11 cellular contexts compared by ENCODE assay signal in genomic region chr3:150348500-150348899, GRCh38. TPM values are rescaled to one million over a fixed set of nuclear protein-coding genes. Genes with fewer than 3 reads are reported as not detected.
DNase-seq lines count a peak whose midpoint lies in the region; ATAC-seq, FAIRE-seq and TF ChIP-seq lines count a peak whose summit lies in the region.
"Had no signal": no experiment of that assay in that cellular context is flagged by ENCODE, and none has a peak within 500 bp of the region (broad histone marks: within the 10 kb centered on the region; RNA-seq: fewer than 3 reads in every experiment).

No MANE protein-coding gene starts in this region.

- no peak overlapping the region for H2AFZ ChIP-seq in endothelial cell of umbilical vein (ENCODE audit: low read depth, low read length)

- no peaks in the 10 kb centered on the region for H3K36me3 ChIP-seq in endothelial cell of umbilical vein (ENCODE audit: control insufficient read depth in 2 of 2, extremely low read depth in 1 of 2, insufficient read depth in 2 of 2, low read length in 2 of 2)
- H3K36me3 ChIP-seq: SJCRH30, spleen had no signal

- H3K79me2 ChIP-seq in endothelial cell of umbilical vein (ENCODE audit: control insufficient read depth, insufficient read depth, low read length): no peaks in the 10 kb centered on the region

- FAIRE-seq in endothelial cell of umbilical vein (lab: Jason Lieb, UNC): peak; percentile 86
- FAIRE-seq: G401.6 had no signal

- H3K4me1 ChIP-seq in endothelial cell of umbilical vein (ENCODE audit: control insufficient read depth, extremely low read depth, insufficient read depth, low read length): peaks cover 30% of the 10 kb centered on the region
- H3K4me1 ChIP-seq: spleen had no signal

- H3K27ac Mint-ChIP-seq in glutamatergic neuron (ENCODE audit: unreplicated experiment): no peak overlapping the region

- peak overlapping the region; percentile 82 for H3K4me2 ChIP-seq in endothelial cell of umbilical vein (ENCODE audit: insufficient read depth, low read length)

- H3K36me3 Mint-ChIP-seq in glutamatergic neuron (ENCODE audit: unreplicated experiment): no peaks in the 10 kb centered on the region

- H3K4me1 Mint-ChIP-seq in glutamatergic neuron (ENCODE audit: low read depth, unreplicated experiment): no peaks in the 10 kb centered on the region

- H3K27ac ChIP-seq in endothelial cell of umbilical vein (ENCODE audit: insufficient read depth, low read depth, low read length): peak overlapping the region; percentile 67
- H3K27ac ChIP-seq: SJCRH30, spleen had no signal

- intact Hi-C loops in endothelial cell of umbilical vein (cut with micrococcal nuclease): loop anchor here (1.0 to 2.0 kb wide), 3 partner anchors 22 to 60 kb away; partner anchors contain the start of gene TSC22D2

- no peaks in the 10 kb centered on the region for H3K27me3 Mint-ChIP-seq in glutamatergic neuron (ENCODE audit: unreplicated experiment)

- H4K20me1 ChIP-seq in endothelial cell of umbilical vein (replicated peaks; ENCODE audit: control insufficient read depth, extremely low read depth, insufficient read depth, low read length): no peaks in the 10 kb centered on the region

- TF ChIP-seq POLR2A in endothelial cell of umbilical vein (IDR thresholded peaks at IDR 0.05; ENCODE audit: low read depth, low read length): no peak

- no peak for ATAC-seq in HG03039 (IDR thresholded peaks at IDR 0.05; ENCODE audit: unreplicated experiment)

- peak overlapping the region; percentile 38 for H3K9ac ChIP-seq in endothelial cell of umbilical vein (replicated peaks; ENCODE audit: extremely low read depth, insufficient read depth, low read length)

- no peak overlapping the region for H3K4me3 Mint-ChIP-seq in glutamatergic neuron (ENCODE audit: unreplicated experiment)

- POLR2A ChIA-PET in endothelial cell of umbilical vein (lab: Charles Lee): no interaction called here

- DNase-seq in AG10803 (ENCODE audit: low read depth) (peak; percentile 94), NCI-H460 (ENCODE audit: extremely low read depth, low read depth) (peak; percentile 61), endothelial cell of umbilical vein (ENCODE audit: low read depth, low spot score) (peak; percentile 81), myocyte (ENCODE audit: low read depth) (peak; percentile 92), D341Med (ENCODE audit: low spot score) (no peak), glutamatergic neuron (no peak)
- no peak for DNase-seq in stimulated activated CD4-positive, alpha-beta T cell treated with anti-CD3 and anti-CD28 coated beads, Interleukin-12 subunit alpha, Interleukin-12 subunit beta, amount 100 ng/mL, for 4 hours
- DNase-seq: SJCRH30, spleen had no signal

- H3K4me3 ChIP-seq in AG10803 (ENCODE audit: low read length) (no peak overlapping the region), endothelial cell of umbilical vein (replicated peaks in 1 of 3; ENCODE audit: insufficient read depth in 1 of 3, low read depth in 1 of 3, low read length in 3 of 3) (no peak overlapping the region)
- H3K4me3 ChIP-seq: SJCRH30, spleen had no signal

- H3K27me3 ChIP-seq in endothelial cell of umbilical vein (ENCODE audit: control insufficient read depth in 2 of 2, insufficient read depth in 2 of 2, low read length in 2 of 2): no peaks in the 10 kb centered on the region
- H3K27me3 ChIP-seq: SJCRH30, spleen had no signal

- no peaks in the 10 kb centered on the region for H3K9me3 ChIP-seq in endothelial cell of umbilical vein (replicated peaks; ENCODE audit: control insufficient read depth, insufficient read depth, low read length)
- H3K9me3 ChIP-seq: SJCRH30, spleen had no signal

- BruUV-seq in endothelial cell of umbilical vein (replicated peaks; lab: Mats Ljungman, UMichigan): TSS peak; percentile 45

- H3K9me3 Mint-ChIP-seq in glutamatergic neuron (ENCODE audit: unreplicated experiment): no peaks in the 10 kb centered on the region

- H3K9me1 ChIP-seq in endothelial cell of umbilical vein (replicated peaks; ENCODE audit: control insufficient read depth, extremely low read depth, insufficient read depth, low read length): no peaks in the 10 kb centered on the region

- CTCF ChIA-PET in endothelial cell of umbilical vein (lab: Charles Lee): interaction anchor here (0.7 to 1.8 kb wide), 13 partner anchors 11 to 412 kb away, joined by 3 to 8 read pairs (median 3); no protein-coding TSS in a partner anchor

- dilution Hi-C loops in endothelial cell of umbilical vein (cut with MboI; ENCODE audit: extremely low pct_ligation_motif_present, low sequenced_read_pairs): no loop called here

- TF ChIP-seq CTCF in AG10803 (conservative IDR thresholded peaks at IDR 0.05; ENCODE audit: low read length) (no peak), endothelial cell of umbilical vein (IDR thresholded peaks at IDR 0.05; ENCODE audit: extremely low read depth in 1 of 2, insufficient read depth in 1 of 2, low read depth in 1 of 2, low read length in 2 of 2) (no peak), glutamatergic neuron (IDR thresholded peaks at IDR 0.05; ENCODE audit: partially characterized antibody, unreplicated experiment) (no peak)

TF ChIP-seq in endothelial cell of umbilical vein, 7 proteins besides CTCF, POLR2A, EP300 and RAD21:
- TF ChIP-seq GATA2 (IDR thresholded peaks at IDR 0.05; ENCODE audit: insufficient read depth, insufficient read length, low read depth, low read length): no peak
- peak; percentile 51 for TF ChIP-seq POLR2AphosphoS5 (IDR thresholded peaks at IDR 0.05; ENCODE audit: insufficient read depth, low read depth, low read length)
- TF ChIP-seq EZH2 (IDR thresholded peaks at IDR 0.05; ENCODE audit: borderline replicate concordance, low read depth, low read length, severe bottlenecking): no peak
- TF ChIP-seq FOS (IDR thresholded peaks at IDR 0.05; ENCODE audit: borderline replicate concordance, insufficient read depth, low read length): peak; percentile 95
- TF ChIP-seq MYC (IDR thresholded peaks at IDR 0.05; ENCODE audit: low read depth, low read length): no peak
- TF ChIP-seq, protein P1, sequence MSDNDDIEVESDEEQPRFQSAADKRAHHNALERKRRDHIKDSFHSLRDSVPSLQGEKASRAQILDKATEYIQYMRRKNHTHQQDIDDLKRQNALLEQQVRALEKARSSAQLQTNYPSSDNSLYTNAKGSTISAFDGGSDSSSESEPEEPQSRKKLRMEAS (IDR thresholded peaks at IDR 0.05; ENCODE audit: insufficient read depth, insufficient read length): no peak
- peak; percentile 88 for TF ChIP-seq JUN (IDR thresholded peaks at IDR 0.05; ENCODE audit: borderline replicate concordance, insufficient read depth, insufficient read length, low read depth)

RNA-seq across cellular contexts. Expression of gene TSC22D2, which starts 59.6 kb away (rescaled TPM):
- total RNA-seq in NCI-H460 (2014; rRNA removed; shearing (Covaris generic)): 5.1 and 5.7 TPM in 2 replicates
- polyA plus RNA-seq in NCI-H460 (2014; cell fraction: nucleus; rRNA removed): 4.0 and 5.6 TPM in 2 replicates
- total RNA-seq in endothelial cell of umbilical vein (43.9 and 50.9 TPM in 2 replicates), myocyte (12.7 and 15.1 TPM in 2 replicates), glutamatergic neuron (ENCODE audit: unreplicated experiment) (87.3 TPM)
- polyA plus RNA-seq in endothelial cell of umbilical vein: 5.9 and 7.6 TPM in 2 replicates
- polyA plus RNA-seq in endothelial cell of umbilical vein (2011; cell fraction: cytosol; rRNA removed): 11.3 and 11.7 TPM in 2 replicates
- polyA plus RNA-seq in endothelial cell of umbilical vein (2011; cell fraction: nucleus; rRNA removed): 45.7 and 53.1 TPM in 2 replicates
- polyA plus RNA-seq in endothelial cell of umbilical vein (2012): 22.3 and 30.9 TPM in 2 replicates
- 23.5 and 31.4 TPM in 2 replicates for polyA minus RNA-seq in endothelial cell of umbilical vein
- polyA minus RNA-seq in endothelial cell of umbilical vein (2011; cell fraction: cytosol; rRNA and poly(A)+ RNA removed): 22.4 TPM
- polyA minus RNA-seq in endothelial cell of umbilical vein (2011; cell fraction: nucleus; rRNA and poly(A)+ RNA removed): 135 and 141 TPM in 2 replicates
- 19.4 TPM for polyA plus RNA-seq in myocyte (2012)

Comparison
In these comparisons a context has a peak if more than half of its experiments do, and no peak if none do; other contexts are left out.
1. DNase-seq: peak in AG10803 (single experiment), NCI-H460 (single experiment), endothelial cell of umbilical vein (single experiment) and myocyte (single experiment); none in D341Med (single experiment), glutamatergic neuron (single experiment) and stimulated activated CD4-positive, alpha-beta T cell treated with anti-CD3 and anti-CD28 coated beads, Interleukin-12 subunit alpha, Interleukin-12 subunit beta, amount 100 ng/mL, for 4 hours (single experiment).